Comparison of ENCODE assay signal across 8 cellular contexts in genomic region chr15:84631706-84632272, GRCh38. TPM values are rescaled to one million over a fixed set of nuclear protein-coding genes. Genes with fewer than 3 reads are reported as not detected.
DNase-seq lines count a peak whose midpoint lies in the region; ATAC-seq and TF ChIP-seq lines count a peak whose summit lies in the region.

No MANE protein-coding gene starts in this region.

- ATAC-seq in GM21526 (IDR thresholded peaks at IDR 0.05; ENCODE audit: low FRiP score, unreplicated experiment), result no peak
- no peak for ATAC-seq in GM19467 (IDR thresholded peaks at IDR 0.05; ENCODE audit: unreplicated experiment)

- no peaks in the 10 kb centered on the region for H3K36me3 ChIP-seq in SJCRH30
- H3K36me3 ChIP-seq in prostate gland, result no peaks in the 10 kb centered on the region

- TF ChIP-seq POLR2A in prostate gland (IDR thresholded peaks at IDR 0.05), result no peak

- H3K4me3 ChIP-seq in GM08714 (ENCODE audit: low read length), result peak overlapping the region; percentile 69
- peak overlapping the region; percentile 64 for H3K4me3 ChIP-seq in SJCRH30
- H3K4me3 ChIP-seq in prostate gland, result peak overlapping the region; percentile 42 to 53

- no peaks in the 10 kb centered on the region for H3K27me3 ChIP-seq in SJCRH30
- H3K27me3 ChIP-seq in prostate gland (replicated peaks; ENCODE audit: insufficient read depth), result no peaks in the 10 kb centered on the region

- DNase-seq in SJCRH30, result peak; percentile 29 to 44
- no peak for DNase-seq in epithelial cell of prostate (ENCODE audit: low read depth, low spot score)
- no peak for DNase-seq in prostate gland (ENCODE audit: low spot score)
- DNase-seq in NCI-H1930 (lab: John Stamatoyannopoulos, UW), result no peak
- DNase-seq in germinal center (ENCODE audit: low spot score), result no peak

- H3K27ac ChIP-seq in SJCRH30, result no peak overlapping the region; the same call in 1 of the 2 replicates
- H3K27ac ChIP-seq in epithelial cell of prostate, result peak overlapping the region; percentile 56
- H3K27ac ChIP-seq in prostate gland, result peak overlapping the region; percentile 73 to 94

- 51% methylated on average over 7 of the region's 7 CpGs for WGBS in prostate gland

- 0 out of 2 replicates have a peak, but pooled peaks cover 5% of the 10 kb centered on the region for H3K4me1 ChIP-seq in SJCRH30
- H3K4me1 ChIP-seq in prostate gland (replicated peaks), result peaks cover 11% of the 10 kb centered on the region

- no peak for TF ChIP-seq CTCF in prostate gland (IDR thresholded peaks at IDR 0.05)

- no peaks in the 10 kb centered on the region for H3K9me3 ChIP-seq in SJCRH30 (replicated peaks)
- no peaks in the 10 kb centered on the region for H3K9me3 ChIP-seq in prostate gland

- intact Hi-C loops in prostate gland (cut with DNase I), result loop anchor here (5.0 kb wide), 1 partner anchor 34 kb away; no protein-coding TSS in a partner anchor

RNA-seq across cellular contexts. Expression of gene WDR73, which starts 22.3 kb away (rescaled TPM):
- 22.0 and 26.3 TPM in 2 replicates for total RNA-seq in SJCRH30 (2014; rRNA removed; shearing (Covaris generic))
- 10 to 100 TPM; 20.7 to 43.9 TPM for total RNA-seq in prostate gland

RNA-seq across cellular contexts. Expression of gene NMB, which starts 26.2 kb away (rescaled TPM):
- 4.2 and 4.4 TPM in 2 replicates for total RNA-seq in SJCRH30 (2014; rRNA removed; shearing (Covaris generic))
- total RNA-seq in prostate gland, result 10 to 100 TPM in 1 of 2 donors, 1 to 10 TPM in 1; 6.2 to 16.6 TPM

RNA-seq across cellular contexts. Expression of gene ZSCAN2, which starts 31.0 kb away (rescaled TPM):
- 10.5 and 16.4 TPM in 2 replicates for total RNA-seq in SJCRH30 (2014; rRNA removed; shearing (Covaris generic))
- 10 to 100 TPM; 13.9 to 23.2 TPM for total RNA-seq in prostate gland

Comparison
In these comparisons a context has a peak if more than half of its experiments do, and no peak if none do; other contexts are left out.
1. DNase-seq: peak in SJCRH30 (2 of 2); none in epithelial cell of prostate (single experiment), prostate gland (single experiment), NCI-H1930 (0 of 2) and germinal center (single experiment).
2. Peak in every context shown above with its lines, with median percentiles within 50 percentile points of each other: H3K4me3 ChIP-seq.